ENCODE assay signal across 8 cellular contexts in genomic region chrX:118117069-118117405, GRCh38. TPM values are rescaled to one million over a fixed set of nuclear protein-coding genes. Genes with fewer than 3 reads are reported as not detected.
A peak's percentile ranks its signal among the peaks of the same experiment; 100 is the strongest.
DNase-seq lines count a peak whose midpoint lies in the region; ATAC-seq and TF ChIP-seq lines count a peak whose summit lies in the region.

No MANE protein-coding gene starts in this region.

- TF ChIP-seq CTCF in BE2C (IDR thresholded peaks at IDR 0.05; ENCODE audit: low read depth, low read length) (no peak), cardiac fibroblast (IDR thresholded peaks at IDR 0.05; ENCODE audit: low read depth, low read length) (no peak), mesothelial cell of epicardium (IDR thresholded peaks at IDR 0.05; ENCODE audit: unreplicated experiment) (no peak)

- H3K9me3 ChIP-seq in BE2C: no peaks in the 10 kb centered on the region

- H3K4me3 ChIP-seq in BE2C (ENCODE audit: low read depth, low read length) (peak overlapping the region; percentile 40), cardiac fibroblast (replicated peaks in 1 of 2; ENCODE audit: low read depth in 2 of 2, low read length in 2 of 2) (peak overlapping the region; percentile 58 to 60)

- H3K4me1 Mint-ChIP-seq in mesothelial cell of epicardium: peaks cover 7% of the 10 kb centered on the region

- peaks cover 6% of the 10 kb centered on the region for H3K4me1 ChIP-seq in BE2C

- H3K27me3 ChIP-seq in BE2C: no peaks in the 10 kb centered on the region

- peaks cover 1% of the 10 kb centered on the region for H3K27me3 Mint-ChIP-seq in mesothelial cell of epicardium (ENCODE audit: low read depth)

- peaks cover 7% of the 10 kb centered on the region for H3K36me3 ChIP-seq in BE2C

- no peak overlapping the region for H3K27ac Mint-ChIP-seq in mesothelial cell of epicardium

- H3K36me3 Mint-ChIP-seq in mesothelial cell of epicardium: no peaks in the 10 kb centered on the region

- DNase-seq in BE2C (no peak), cardiac fibroblast (ENCODE audit: low read depth in 2 of 2) (peak in 1 of 2 donors; percentile 2), mesothelial cell of epicardium (ENCODE audit: low spot score in 2 of 2, unreplicated experiment in 2 of 2) (no peak), NCI-H748 treated with DMSO at 0.1 percent for 48 hours (lab: John Stamatoyannopoulos, UW) (no peak), NCI-H1417 (lab: John Stamatoyannopoulos, UW) (no peak)

- H3K9me3 Mint-ChIP-seq in mesothelial cell of epicardium: peaks cover 12% of the 10 kb centered on the region

- peak overlapping the region; percentile 68 for H3K4me3 Mint-ChIP-seq in mesothelial cell of epicardium

- ATAC-seq in HG02885 (IDR thresholded peaks at IDR 0.05; ENCODE audit: poor library complexity, unreplicated experiment) (peak; percentile 34), HG02798 (IDR thresholded peaks at IDR 0.05; ENCODE audit: poor library complexity, unreplicated experiment) (no peak), HG02623 (IDR thresholded peaks at IDR 0.05; ENCODE audit: unreplicated experiment) (no peak)

RNA-seq across cellular contexts. Expression of gene KLHL13, which starts 0.4 kb away (rescaled TPM):
- 109 TPM for polyA plus RNA-seq in BE2C (2012; ENCODE audit: insufficient read depth, insufficient read length, low read depth)
- 5.6 to 7.2 TPM (median 5.6 TPM) in 3 replicates for total RNA-seq in mesothelial cell of epicardium
